In the genomic region with DNA sequence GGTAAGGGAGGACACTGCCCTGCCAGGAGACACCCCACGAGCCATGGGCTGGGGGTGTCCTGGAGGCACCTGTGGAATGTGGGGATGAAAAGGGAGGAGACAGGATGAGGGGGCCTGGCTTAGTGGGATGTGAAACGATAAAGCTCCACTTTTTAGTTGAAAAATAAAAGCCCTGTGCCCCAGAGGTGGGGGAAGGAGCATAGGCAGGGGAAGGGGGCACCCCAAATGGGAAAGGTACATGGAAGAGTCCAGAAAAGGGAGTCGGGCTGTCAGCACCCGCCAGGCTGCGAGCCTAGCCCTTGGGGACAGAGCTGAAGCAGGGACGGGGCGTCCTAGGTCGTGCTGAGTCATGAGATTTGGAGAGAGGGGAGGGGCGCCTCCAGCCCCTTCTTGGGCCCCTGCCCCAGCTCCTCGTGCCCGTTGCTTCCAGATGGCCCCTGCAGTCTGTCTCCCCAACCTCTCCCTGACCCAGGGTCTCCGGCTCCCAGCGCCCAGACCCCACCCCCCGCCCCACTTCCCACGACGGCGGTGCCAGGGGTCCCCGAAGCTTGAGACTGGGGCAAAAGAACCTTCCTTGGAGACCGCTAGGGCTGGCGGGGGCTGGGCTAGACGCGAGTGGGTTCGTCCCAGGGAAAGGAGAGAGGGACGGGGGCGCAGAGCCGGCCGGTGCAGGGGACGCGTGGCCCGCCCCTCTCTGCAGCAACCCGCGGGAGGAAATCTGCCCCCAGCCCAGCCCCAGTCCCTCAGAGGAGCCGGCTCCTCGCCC, we compare ENCODE assay signal across 13 cellular contexts. TPM values are rescaled to one million over a fixed set of nuclear protein-coding genes. Genes with fewer than 3 reads are reported as not detected.
DNase-seq lines count a peak whose midpoint lies in the region; ATAC-seq and TF ChIP-seq lines count a peak whose summit lies in the region.
"Had no signal": no experiment of that assay in that cellular context is flagged by ENCODE, and none has a peak within 500 bp of the region (broad histone marks: within the 10 kb centered on the region; RNA-seq: fewer than 3 reads in every experiment).

No MANE protein-coding gene starts in this region.

- TF ChIP-seq CTCF in dorsolateral prefrontal cortex (IDR thresholded peaks at IDR 0.05 in 54 of 56, conservative IDR thresholded peaks at IDR 0.05 in 2 of 56; ENCODE audit: low read depth in 1 of 56, partially characterized antibody in 56 of 56), result no peak
- no peak for TF ChIP-seq CTCF in mesothelial cell of epicardium (IDR thresholded peaks at IDR 0.05; ENCODE audit: unreplicated experiment)
- no peak for TF ChIP-seq CTCF in thoracic aorta (IDR thresholded peaks at IDR 0.05)
- TF ChIP-seq CTCF in HFFc6 (IDR thresholded peaks at IDR 0.05), result no peak

- ATAC-seq in thoracic aorta (ENCODE audit: insufficient number of reproducible peaks, low FRiP score, low read depth) (no peak), GM21447 (IDR thresholded peaks at IDR 0.05; ENCODE audit: unreplicated experiment) (no peak)

- H3K9me3 ChIP-seq in thoracic aorta, result no peaks in the 10 kb centered on the region

- H3K4me1 Mint-ChIP-seq in mesothelial cell of epicardium (peaks cover 9% of the 10 kb centered on the region), HFFc6 (ENCODE audit: low read depth) (0 out of 2 replicates have a peak, but pooled peaks cover 6% of the 10 kb centered on the region)

- H3K36me3 Mint-ChIP-seq in mesothelial cell of epicardium, result no peaks in the 10 kb centered on the region
- H3K36me3 Mint-ChIP-seq in HFFc6 (ENCODE audit: low read depth), result no peaks in the 10 kb centered on the region

- H3K27me3 Mint-ChIP-seq in mesothelial cell of epicardium (ENCODE audit: low read depth) (peaks cover 89% of the 10 kb centered on the region), HFFc6 (ENCODE audit: insufficient read depth) (peaks cover 56% of the 10 kb centered on the region)

- no peaks in the 10 kb centered on the region for H3K36me3 ChIP-seq in thoracic aorta

- H3K9me3 Mint-ChIP-seq in mesothelial cell of epicardium, result no peaks in the 10 kb centered on the region
- H3K9me3 Mint-ChIP-seq in HFFc6, result no peaks in the 10 kb centered on the region
- H3K9me3 Mint-ChIP-seq: stimulated activated naive CD8-positive, alpha-beta T cell treated with anti-CD3 and anti-CD28 coated beads, Interleukin-15, amount 100 ng/mL, for 72 hours had no signal

- DNase-seq in NCI-H82 (lab: John Stamatoyannopoulos, UW) (peak; percentile 63), NCI-H82 treated with DMSO at 0.1 percent for 48 hours (lab: John Stamatoyannopoulos, UW; ENCODE audit: unreplicated experiment) (no peak), dorsolateral prefrontal cortex (no peak), mesothelial cell of epicardium (ENCODE audit: low spot score in 2 of 2, unreplicated experiment in 2 of 2) (no peak), thoracic aorta (ENCODE audit: low spot score) (no peak), NOMO-1 treated with dmso at 0.1 percent for 144 hours (lab: John Stamatoyannopoulos, UW; ENCODE audit: unreplicated experiment) (no peak), HFFc6 (no peak)
- DNase-seq: activated CD8-positive, alpha-beta memory T cell treated with anti-CD3 and anti-CD28 coated beads for 24 hours had no signal

- H3K4me3 Mint-ChIP-seq in mesothelial cell of epicardium (peak overlapping the region; percentile 68), HFFc6 (no peak overlapping the region)

- H3K27ac Mint-ChIP-seq in mesothelial cell of epicardium (no peak overlapping the region), HFFc6 (no peak overlapping the region)
- H3K27ac Mint-ChIP-seq: stimulated activated naive CD8-positive, alpha-beta T cell treated with anti-CD3 and anti-CD28 coated beads, Interleukin-15, amount 100 ng/mL, for 72 hours had no signal

- H3K27me3 ChIP-seq in dorsolateral prefrontal cortex (peaks cover 0 to 50% (median 24%) of the 10 kb centered on the region in 45 donors), thoracic aorta (replicated peaks; ENCODE audit: insufficient read depth) (peaks cover 24% of the 10 kb centered on the region)

- intact Hi-C loops in dorsolateral prefrontal cortex (cut with DNase I), result loop anchor here in 1 of 2 donors (10.0 kb wide), 1 partner anchor 365 kb away; a partner anchor contains a TSS

- peak overlapping the region in 55 of 59 donors; percentile 25 to 67 (median 51) for H3K4me3 ChIP-seq in dorsolateral prefrontal cortex
- H3K4me3 ChIP-seq in thoracic aorta, result peak overlapping the region; percentile 59
- H3K4me3 ChIP-seq: lung had no signal

- H3K4me1 ChIP-seq in thoracic aorta (ENCODE audit: control insufficient read depth in 1 of 2, low read depth in 2 of 2), result peaks cover 12 to 20% of the 10 kb centered on the region in 2 donors

- H3K27ac ChIP-seq in dorsolateral prefrontal cortex, result peak overlapping the region in 1 of 59 donors; percentile 73
- H3K27ac ChIP-seq in thoracic aorta, result no peak overlapping the region

RNA-seq across cellular contexts. Expression of a gene that starts 0.8 kb away (rescaled TPM):
- 100 to 1,000 TPM in 1 of 120 experiments, 10 to 100 TPM in 112, 1 to 10 TPM in 7; 4.0 to 107 (median 27.1) TPM for total RNA-seq in dorsolateral prefrontal cortex
- 3.1 to 3.3 TPM (median 3.1 TPM) in 3 replicates for total RNA-seq in mesothelial cell of epicardium
- total RNA-seq in thoracic aorta, result under 1 TPM in 1 of 2 donors, not detected in 1; under 0.01 TPM
- under 1 TPM in 1 of 6 experiments, not detected in 5; 0.03 TPM for total RNA-seq in HFFc6 (2021; fragmentation: NEBNext Ultra II Directional; extraction: Animal tissue kit (Norgen Biotek cat#: 25700))
- total RNA-seq: A172; T-helper 1 cell treated with Interleukin-12 subunit alpha and Interleukin-12 subunit beta and Interleukin-4 antibody, amounts not matched to agents 30 ng/mL and 1 ng/mL, for 36 hours had no signal
